Comparison of ENCODE assay signal across 9 cellular contexts in genomic region chr16:68737046-68737729, GRCh38. TPM values are rescaled to one million over a fixed set of nuclear protein-coding genes. Genes with fewer than 3 reads are reported as not detected.
DNase-seq lines count a peak whose midpoint lies in the region; ATAC-seq and TF ChIP-seq lines count a peak whose summit lies in the region.
"Had no signal": no experiment of that assay in that cellular context is flagged by ENCODE, and none has a peak within 500 bp of the region (broad histone marks: within the 10 kb centered on the region; RNA-seq: fewer than 3 reads in every experiment).

Gene CDH1, plus strand, starts transcription at chr16:68737292. Its CDS starts 124 bp downstream, at chr16:68737416.

- H3K27ac ChIP-seq in PC-9 (peak within 1 kb of the TSS; percentile 85), colonic mucosa (peak within 1 kb of the TSS; percentile 82), mesodermal cell (ENCODE audit: low read depth, low read length, severe bottlenecking) (no peak within 1 kb of the TSS), transverse colon (peak within 1 kb of the TSS; percentile 84 to 91 (median 86))

- peak within 1 kb of the TSS; percentile 35; the same call in 1 of the 2 replicates for H2AFZ ChIP-seq in PC-9

- no peaks in the 10 kb centered on the region for H3K27me3 ChIP-seq in PC-9 (ENCODE audit: insufficient read depth, low read depth)
- H3K27me3 ChIP-seq in colonic mucosa: peaks cover 9% of the 10 kb centered on the region
- peaks cover 33% of the 10 kb centered on the region for H3K27me3 ChIP-seq in transverse colon

- H3F3A ChIP-seq in PC-9 (ENCODE audit: insufficient read depth, low read depth): peaks cover 45% of the 10 kb centered on the region

- in situ Hi-C loops in transverse colon (cut with MboI; ENCODE audit: low pct_ligation_motif_present in 1 of 4, low pct_unique_long_range_greater_than_20kb in 1 of 4, low sequenced_read_pairs in 3 of 4): no loop called here

- H3K4me3 ChIP-seq in PC-9 (peak within 1 kb of the TSS; percentile 80), colonic mucosa (peak within 1 kb of the TSS; percentile 62), mesodermal cell (ENCODE audit: extremely low read depth, insufficient read depth, low read length, poor library complexity, severe bottlenecking) (peak within 1 kb of the TSS; percentile 26), transverse colon (peak within 1 kb of the TSS; percentile 20 to 74 (median 59))

- WGBS in mesodermal cell (ENCODE audit: insufficient coverage in 2 of 2), 2 experiments: 0 to 1% methylated on average over 36 to 40 of the region's 63 CpGs
- 10% methylated on average over 29 of the region's 63 CpGs; no CpG with 5 or more reads in 1 of the 2 donors for WGBS in transverse colon (ENCODE audit: low coverage in 1 of 2), 2 donors

- no peak for ATAC-seq in GM21390 (IDR thresholded peaks at IDR 0.05; ENCODE audit: unreplicated experiment)
- ATAC-seq in HG03280 (IDR thresholded peaks at IDR 0.05; ENCODE audit: unreplicated experiment): no peak

- H3K9ac ChIP-seq in colonic mucosa (ENCODE audit: low read depth in 2 of 2, low read length in 2 of 2): peak within 1 kb of the TSS; percentile 91

- CTCF ChIA-PET in HEK293T (lab: Yijun Ruan, JAX) (no interaction called here), PC-9 (lab: Charles Lee) (interaction anchor here (0.6 to 0.8 kb wide), 3 partner anchors 64 to 408 kb away, joined by 3 to 4 read pairs (median 4); no protein-coding TSS in a partner anchor)

- peaks cover 49% of the 10 kb centered on the region for H3K79me2 ChIP-seq in PC-9 (ENCODE audit: low read depth)

- intact Hi-C loops in PC-9 (cut with micrococcal nuclease; ENCODE audit: unreplicated experiment): loop anchor here (1.0 to 2.0 kb wide), 2 partner anchors 30 to 56 kb away; no protein-coding TSS in a partner anchor
- intact Hi-C loops in colonic mucosa (cut with DNase I): no loop called here
- intact Hi-C loops in transverse colon (cut with DNase I; ENCODE audit: low total_unique reads): no loop called here

- TF ChIP-seq EP300 in transverse colon (IDR thresholded peaks at IDR 0.05; ENCODE audit: low read depth): no peak

- 0 out of 2 replicates have a peak, but pooled peaks have one; percentile 4 for TF ChIP-seq CTCF in PC-9 (conservative IDR thresholded peaks at IDR 0.05)
- no peak for TF ChIP-seq CTCF in colonic mucosa (IDR thresholded peaks at IDR 0.05)
- TF ChIP-seq CTCF in transverse colon (IDR thresholded peaks at IDR 0.05): no peak

- H3K9me2 ChIP-seq in PC-9 (ENCODE audit: insufficient read depth): no peaks in the 10 kb centered on the region

- peaks cover 7% of the 10 kb centered on the region; the same call in 1 of the 2 replicates for H3K36me3 ChIP-seq in PC-9 (ENCODE audit: low read depth)
- H3K36me3 ChIP-seq in colonic mucosa: no peaks in the 10 kb centered on the region
- no peaks in the 10 kb centered on the region for H3K36me3 ChIP-seq in mesodermal cell (ENCODE audit: control insufficient read depth, insufficient read depth, low read length)
- H3K36me3 ChIP-seq in transverse colon: no peaks in the 10 kb centered on the region

- H4K20me1 ChIP-seq in PC-9 (ENCODE audit: insufficient read depth): no peaks in the 10 kb centered on the region

- no TSS peak for BruUV-seq in PC-9 (replicated peaks; lab: Mats Ljungman, UMichigan)

- H3K4me1 ChIP-seq in PC-9 (replicated peaks; ENCODE audit: insufficient read depth) (peaks cover 50% of the 10 kb centered on the region), colonic mucosa (no peaks in the 10 kb centered on the region), mesodermal cell (ENCODE audit: control insufficient read depth, insufficient read depth, low read length, poor library complexity, severe bottlenecking) (peaks cover 9% of the 10 kb centered on the region), transverse colon (peaks cover 5 to 45% (median 42%) of the 10 kb centered on the region in 4 donors)

- peak within 1 kb of the TSS; percentile 88 for H3K4me2 ChIP-seq in PC-9

- no peaks in the 10 kb centered on the region for H3K9me3 ChIP-seq in PC-9 (ENCODE audit: insufficient read depth, low read depth)
- H3K9me3 ChIP-seq in colonic mucosa: no peaks in the 10 kb centered on the region
- H3K9me3 ChIP-seq in mesodermal cell (ENCODE audit: control insufficient read depth, low read length): no peaks in the 10 kb centered on the region
- H3K9me3 ChIP-seq in transverse colon: no peaks in the 10 kb centered on the region

- peak; percentile 98 for TF ChIP-seq POLR2A in transverse colon (IDR thresholded peaks at IDR 0.05)

- POLR2A ChIA-PET in HEK293T (lab: Yijun Ruan, JAX) (no interaction called here), PC-9 (lab: Charles Lee; ENCODE audit: unreplicated experiment) (interaction anchor here (0.5 to 0.9 kb wide), 10 partner anchors 9 to 228 kb away, joined by 3 to 11 read pairs (median 6); no protein-coding TSS in a partner anchor)

- DNase-seq in HEK293T (ENCODE audit: extremely low spot score) (peak; percentile 60), PC-9 (peak; percentile 84 to 94), colonic mucosa (peak; percentile 97), transverse colon (peak; percentile 95), NCI-H1694 treated with DMSO at 0.1 percent for 48 hours (lab: John Stamatoyannopoulos, UW) (no peak)

TF ChIP-seq in HEK293T, 16 proteins besides CTCF, POLR2A, EP300 and RAD21:
- TF ChIP-seq BHLHE40 (IDR thresholded peaks at IDR 0.05; ENCODE audit: borderline replicate concordance) (no peak), ELF4 (IDR thresholded peaks at IDR 0.05) (no peak), NFRKB (IDR thresholded peaks at IDR 0.05) (no peak), ARNT (IDR thresholded peaks at IDR 0.05) (no peak), L3MBTL2 (conservative IDR thresholded peaks at IDR 0.05) (no peak), SP1 (IDR thresholded peaks at IDR 0.05) (no peak), FOXM1 (IDR thresholded peaks at IDR 0.05; ENCODE audit: borderline replicate concordance) (no peak)
- TF ChIP-seq, protein P1, sequence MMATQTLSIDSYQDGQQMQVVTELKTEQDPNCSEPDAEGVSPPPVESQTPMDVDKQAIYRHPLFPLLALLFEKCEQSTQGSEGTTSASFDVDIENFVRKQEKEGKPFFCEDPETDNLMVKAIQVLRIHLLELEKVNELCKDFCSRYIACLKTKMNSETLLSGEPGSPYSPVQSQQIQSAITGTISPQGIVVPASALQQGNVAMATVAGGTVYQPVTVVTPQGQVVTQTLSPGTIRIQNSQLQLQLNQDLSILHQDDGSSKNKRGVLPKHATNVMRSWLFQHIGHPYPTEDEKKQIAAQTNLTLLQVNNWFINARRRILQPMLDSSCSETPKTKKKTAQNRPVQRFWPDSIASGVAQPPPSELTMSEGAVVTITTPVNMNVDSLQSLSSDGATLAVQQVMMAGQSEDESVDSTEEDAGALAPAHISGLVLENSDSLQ (IDR thresholded peaks at IDR 0.05): no peak

RNA-seq across cellular contexts. Expression of gene CDH1, which starts in this region (rescaled TPM):
- total RNA-seq in PC-9 (2021) (117 and 120 TPM in 2 replicates), colonic mucosa (100 to 1,000 TPM; 494 to 519 TPM), transverse colon (100 to 1,000 TPM; 190 to 551 (median 434) TPM)
- 2.0 TPM for polyA plus RNA-seq in mesodermal cell (2013, experiment 1 of 2)
- polyA plus RNA-seq in mesodermal cell (2013, experiment 2 of 2): 3.1 TPM
- total RNA-seq: dermis microvascular lymphatic vessel endothelial cell had no signal

Comparison
In these comparisons a context has a peak if more than half of its experiments do, and no peak if none do; other contexts are left out.
1. H3K4me3 ChIP-seq: peak in every context shown above with its lines; median percentile 80 in PC-9; 62 in colonic mucosa; 59 in transverse colon; 26 in mesodermal cell.